ENCODE assay signal across 10 cellular contexts in the genomic region with DNA sequence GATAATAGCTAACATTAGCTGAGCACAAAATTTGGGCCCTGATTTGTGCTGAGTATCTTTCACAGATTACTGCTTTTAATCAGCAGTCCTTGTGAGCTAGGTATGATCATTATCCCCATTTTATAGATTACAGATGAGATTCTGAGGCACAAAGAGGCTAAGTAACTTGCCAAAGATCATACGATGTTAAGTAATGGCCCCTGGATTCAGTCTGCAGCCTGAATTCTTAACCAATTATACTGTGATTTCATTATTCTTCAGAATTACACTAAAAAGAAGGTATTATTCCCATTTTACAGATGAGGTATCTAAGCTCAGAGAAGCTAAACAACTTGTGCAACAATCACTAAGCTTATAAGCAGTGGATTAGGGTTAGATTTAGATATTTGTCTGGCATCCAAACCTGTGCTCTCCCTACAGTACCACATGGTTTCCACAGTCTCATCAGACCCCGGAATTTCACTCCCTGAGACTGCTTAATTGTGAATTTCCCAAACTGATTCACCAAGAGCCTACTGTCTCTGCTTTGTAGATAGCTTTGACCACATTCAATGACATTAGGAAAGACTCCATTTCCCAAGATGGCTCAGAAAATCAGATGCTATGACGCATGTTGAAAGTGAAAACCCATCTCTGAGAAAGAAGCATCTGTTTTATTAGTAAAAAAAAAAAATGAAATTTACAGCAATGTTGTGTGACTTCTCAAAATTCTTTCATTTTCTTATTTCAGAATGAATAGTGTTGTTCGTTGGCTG.
DNase-seq lines count a peak whose midpoint lies in the region; ATAC-seq, FAIRE-seq and TF ChIP-seq lines count a peak whose summit lies in the region.
"Had no signal": no experiment of that assay in that cellular context is flagged by ENCODE, and none has a peak within 500 bp of the region (broad histone marks: within the 10 kb centered on the region; RNA-seq: fewer than 3 reads in every experiment).

No MANE protein-coding gene starts in this region.

- DNase-seq in AG10803 (ENCODE audit: low read depth) (peak; percentile 77), GM19239 (ENCODE audit: insufficient read length, low spot score) (no peak), fibroblast of villous mesenchyme (ENCODE audit: low read depth) (peak; percentile 63), testis (no peak), Right ventricle myocardium superior (no peak), NCI-H1105 (lab: John Stamatoyannopoulos, UW) (no peak)
- DNase-seq in activated CD8-positive, alpha-beta memory T cell treated with anti-CD3 and anti-CD28 coated beads for 24 hours, result no peak
- DNase-seq: NCI-H1092 treated with DMSO at 0.1 percent for 48 hours had no signal

- WGBS in testis, 2 donors, result 52 to 56% methylated on average over 4 of the region's 4 CpGs

- no peaks in the 10 kb centered on the region for H3K36me3 ChIP-seq in testis (ENCODE audit: low read depth, missing control alignments)

- H3K4me1 ChIP-seq in testis, result peaks cover 32% of the 10 kb centered on the region

- TF ChIP-seq CTCF in AG10803 (conservative IDR thresholded peaks at IDR 0.05; ENCODE audit: low read length), result no peak
- TF ChIP-seq CTCF in fibroblast of villous mesenchyme (IDR thresholded peaks at IDR 0.05; ENCODE audit: insufficient read depth, low read depth, low read length), result no peak
- no peak for TF ChIP-seq CTCF in testis (IDR thresholded peaks at IDR 0.05)

- no peak for TF ChIP-seq POLR2A in testis (IDR thresholded peaks at IDR 0.05)

- FAIRE-seq in GM19239 (lab: Jason Lieb, UNC), result peak; percentile 56

- H3K4me3 ChIP-seq in AG10803 (ENCODE audit: low read length) (no peak overlapping the region), fibroblast of villous mesenchyme (ENCODE audit: low read depth, low read length) (no peak overlapping the region), testis (no peak overlapping the region)
- H3K4me3 ChIP-seq: SK-N-MC had no signal

- H3K27me3 ChIP-seq in testis, result no peaks in the 10 kb centered on the region

- peak overlapping the region in 1 of 2 donors; percentile 60 for H3K27ac ChIP-seq in testis
- H3K27ac ChIP-seq: SK-N-MC had no signal

- H3K9me3 ChIP-seq in testis, result no peaks in the 10 kb centered on the region

- intact Hi-C loops in testis (cut with DNase I; ENCODE audit: low total_unique reads), result no loop called here
- intact Hi-C loops in Right ventricle myocardium superior (cut with DNase I), result no loop called here

- ATAC-seq in HG03108 (IDR thresholded peaks at IDR 0.05; ENCODE audit: unreplicated experiment), result peak; percentile 44
- ATAC-seq in Right ventricle myocardium superior (ENCODE audit: poor library complexity), result no peak

Comparison
In these comparisons a context has a peak if more than half of its experiments do, and no peak if none do; other contexts are left out.
1. DNase-seq: peak in AG10803 (single experiment) and fibroblast of villous mesenchyme (single experiment); none in GM19239 (single experiment), testis (single experiment), Right ventricle myocardium superior (single experiment), NCI-H1105 (single experiment) and activated CD8-positive, alpha-beta memory T cell treated with anti-CD3 and anti-CD28 coated beads for 24 hours (single experiment).